In genomic region chr6:129701721-129702455, GRCh38 we compare ENCODE assay signal across 17 cellular contexts. TPM values are rescaled to one million over a fixed set of nuclear protein-coding genes. Genes with fewer than 3 reads are reported as not detected.
DNase-seq lines count a peak whose midpoint lies in the region; ATAC-seq and TF ChIP-seq lines count a peak whose summit lies in the region.
"Had no signal": no experiment of that assay in that cellular context is flagged by ENCODE, and none has a peak within 500 bp of the region (broad histone marks: within the 10 kb centered on the region; RNA-seq: fewer than 3 reads in every experiment).

No MANE protein-coding gene starts in this region.

- DNase-seq in MG63 (peak; percentile 20), dedifferentiated amniotic fluid mesenchymal stem cell (ENCODE audit: extremely low spot score) (peak; percentile 64), mesenchymal stem cell (peak; percentile 55), hippocampal formation (lab: John Stamatoyannopoulos, UW) (no peak), left lung (no peak), NOMO-1 treated with DMSO at 0.1 percent for 48 hours (lab: John Stamatoyannopoulos, UW; ENCODE audit: unreplicated experiment) (no peak)
- DNase-seq: activated CD4-positive, alpha-beta memory T cell treated with anti-CD3 and anti-CD28 coated beads, Interleukin-2, amount 10 ng/mL, durations not matched to agents 7 days and 5 days; activated gamma-delta T cell treated with Interleukin-2 at 50 U/mL for 16 hours; BE2C; DMS79; Karpas-422; NCI-H2029 treated with DMSO at 0.1 percent for 48 hours; NCI-H82; pancreas; SHP77 treated with DMSO at 0.1 percent for 48 hours had no signal

- no peak overlapping the region for H2AFZ ChIP-seq in mesenchymal stem cell (ENCODE audit: low read depth, low read length)

- peak overlapping the region in 1 of 10 experiments; percentile 15; a peak in 1 of 20 replicates for H3K4me3 ChIP-seq in BLaER1 treated with 17β-estradiol and CSF1 and Interleukin-3, amounts not matched to agents 10 nM and 100 nM
- H3K4me3 ChIP-seq in MG63 = no peak overlapping the region
- peak overlapping the region in 1 of 2 experiments; percentile 43 for H3K4me3 ChIP-seq in mesenchymal stem cell (ENCODE audit: insufficient read depth in 1 of 2, low read depth in 1 of 2, low read length in 2 of 2)
- no peak overlapping the region for H3K4me3 ChIP-seq in left lung
- H3K4me3 ChIP-seq: pancreas had no signal

- H2BK120ac ChIP-seq in mesenchymal stem cell (ENCODE audit: low read depth, low read length) = no peak overlapping the region

- peaks cover 0 to 59% (median 0%) of the 10 kb centered on the region in 11 experiments; a peak in 2 of 22 replicates for H4K20me1 ChIP-seq in BLaER1 treated with 17β-estradiol and CSF1 and Interleukin-3, amounts not matched to agents 10 nM and 100 nM

- no peak overlapping the region for H2BK15ac ChIP-seq in mesenchymal stem cell (ENCODE audit: low read depth, poor library complexity, severe bottlenecking)

- no peak overlapping the region for H2BK12ac ChIP-seq in mesenchymal stem cell (ENCODE audit: low read length in 2 of 2)

- H3K4ac ChIP-seq in mesenchymal stem cell (ENCODE audit: low read depth in 1 of 2, low read length in 2 of 2) = peak overlapping the region in 1 of 2 experiments; percentile 37

- H3K18ac ChIP-seq in mesenchymal stem cell (ENCODE audit: low read depth in 1 of 2, low read length in 2 of 2) = peak overlapping the region in 1 of 2 experiments; percentile 21

- H3K9ac ChIP-seq in BLaER1 treated with 17β-estradiol and CSF1 and Interleukin-3, amounts not matched to agents 10 nM and 100 nM = peak overlapping the region in 4 of 11 experiments; percentile 9 to 51 (median 31); a peak in 4 of 22 replicates
- peak overlapping the region; percentile 85 for H3K9ac ChIP-seq in mesenchymal stem cell (ENCODE audit: low read length)

- H2AK5ac ChIP-seq in mesenchymal stem cell (ENCODE audit: low read length, severe bottlenecking) = peak overlapping the region; percentile 87

- H4K91ac ChIP-seq in mesenchymal stem cell (ENCODE audit: low read length) = no peak overlapping the region

- H3K27ac ChIP-seq in BLaER1 treated with 17β-estradiol and CSF1 and Interleukin-3, amounts not matched to agents 10 nM and 100 nM = peak overlapping the region in 10 of 11 experiments; percentile 21 to 79 (median 58); a peak in 17 of 22 replicates
- H3K27ac ChIP-seq in mesenchymal stem cell (ENCODE audit: low read length, poor library complexity, severe bottlenecking) (peak overlapping the region; percentile 59), left lung (peak overlapping the region in 1 of 2 donors; percentile 45)
- H3K27ac ChIP-seq: pancreas had no signal

- H3K36me3 ChIP-seq in BLaER1 treated with 17β-estradiol and CSF1 and Interleukin-3, amounts not matched to agents 10 nM and 100 nM = peaks cover 0 to 79% (median 5%) of the 10 kb centered on the region in 11 experiments; a peak in 8 of 22 replicates
- H3K36me3 ChIP-seq in MG63 (peaks cover 7% of the 10 kb centered on the region), mesenchymal stem cell (ENCODE audit: control insufficient read depth in 1 of 2, insufficient read depth in 2 of 2, low read depth in 1 of 2, low read length in 2 of 2) (peaks cover 7 to 16% of the 10 kb centered on the region in 2 experiments), left lung (peaks cover 0 to 10% of the 10 kb centered on the region in 2 donors)
- H3K36me3 ChIP-seq: BE2C, pancreas had no signal

- H2BK5ac ChIP-seq in mesenchymal stem cell (ENCODE audit: low read depth, low read length, poor library complexity, severe bottlenecking) = no peak overlapping the region

- no peak overlapping the region for H3K14ac ChIP-seq in mesenchymal stem cell (ENCODE audit: low read length in 2 of 2)

- WGBS in mesenchymal stem cell = 70% methylated on average over 3 of the region's 4 CpGs

- peaks cover 5 to 37% (median 13%) of the 10 kb centered on the region in 11 experiments; a peak in 15 of 22 replicates for H3K9me3 ChIP-seq in BLaER1 treated with 17β-estradiol and CSF1 and Interleukin-3, amounts not matched to agents 10 nM and 100 nM (replicated peaks in 1 of 11)
- no peaks in the 10 kb centered on the region for H3K9me3 ChIP-seq in MG63
- H3K9me3 ChIP-seq in mesenchymal stem cell (ENCODE audit: control insufficient read depth, low read length) = no peaks in the 10 kb centered on the region
- H3K9me3 ChIP-seq in left lung = no peaks in the 10 kb centered on the region
- H3K9me3 ChIP-seq: BE2C, pancreas had no signal

- H3K4me2 ChIP-seq in BLaER1 treated with 17β-estradiol and CSF1 and Interleukin-3, amounts not matched to agents 10 nM and 100 nM = peak overlapping the region in 7 of 11 experiments; percentile 42 to 96 (median 74); a peak in 14 of 22 replicates
- no peak overlapping the region for H3K4me2 ChIP-seq in mesenchymal stem cell (ENCODE audit: low read length, poor library complexity, severe bottlenecking)

- ATAC-seq in GM21528 (IDR thresholded peaks at IDR 0.05; ENCODE audit: low FRiP score, unreplicated experiment) (no peak), left lung (no peak)
- ATAC-seq: pancreas had no signal

- no peak overlapping the region for H3K23ac ChIP-seq in mesenchymal stem cell (ENCODE audit: low read length in 2 of 2)

- no peaks in the 10 kb centered on the region for H3K27me3 ChIP-seq in BLaER1 treated with 17β-estradiol and CSF1 and Interleukin-3, amounts not matched to agents 10 nM and 100 nM
- H3K27me3 ChIP-seq in MG63 (no peaks in the 10 kb centered on the region), mesenchymal stem cell (ENCODE audit: control insufficient read depth in 1 of 2, insufficient read depth in 1 of 2, low read length in 2 of 2) (no peaks in the 10 kb centered on the region), left lung (no peaks in the 10 kb centered on the region)
- H3K27me3 ChIP-seq: BE2C, pancreas had no signal

- peaks cover 2 to 99% (median 29%) of the 10 kb centered on the region in 10 experiments; a peak in 18 of 20 replicates for H3K4me1 ChIP-seq in BLaER1 treated with 17β-estradiol and CSF1 and Interleukin-3, amounts not matched to agents 10 nM and 100 nM
- H3K4me1 ChIP-seq in mesenchymal stem cell (ENCODE audit: control insufficient read depth, insufficient read depth, low read depth, low read length) (peaks cover 5% of the 10 kb centered on the region), left lung (peaks cover 0 to 74% of the 10 kb centered on the region in 2 donors)
- H3K4me1 ChIP-seq: BE2C had no signal

- no peak for TF ChIP-seq CTCF in left lung (IDR thresholded peaks at IDR 0.05)

- H3K79me1 ChIP-seq in mesenchymal stem cell (replicated peaks; ENCODE audit: low read length, poor library complexity, severe bottlenecking) = no peaks in the 10 kb centered on the region

- peak overlapping the region; percentile 31 for H4K8ac ChIP-seq in mesenchymal stem cell (ENCODE audit: low read length)

- intact Hi-C loops in left lung (cut with DNase I) = no loop called here

RNA-seq across cellular contexts. Expression of gene ARHGAP18, which starts 8.1 kb away (rescaled TPM):
- 31.7 and 37.9 TPM in 2 replicates for total RNA-seq in MG63 (2014; rRNA removed; shearing (Covaris generic); ENCODE audit: low replicate concordance)
- polyA plus RNA-seq in mesenchymal stem cell (2013, experiment 1 of 2) = 22.2 TPM
- polyA plus RNA-seq in mesenchymal stem cell (2013, experiment 2 of 2) = 22.1 TPM
- total RNA-seq in left lung = 10 to 100 TPM; 46.0 to 46.1 TPM

Comparison
In these comparisons a context has a peak if more than half of its experiments do, and no peak if none do; other contexts are left out.
1. DNase-seq: peak in MG63 (single experiment), dedifferentiated amniotic fluid mesenchymal stem cell (single experiment) and mesenchymal stem cell (single experiment); none in hippocampal formation (0 of 2), left lung (0 of 2) and NOMO-1 treated with DMSO at 0.1 percent for 48 hours (single experiment).